In genomic region chr16:81444448-81445121, GRCh38 we compare ENCODE assay signal across 8 cellular contexts. TPM values are rescaled to one million over a fixed set of nuclear protein-coding genes. Genes with fewer than 3 reads are reported as not detected.
DNase-seq lines count a peak whose midpoint lies in the region; ATAC-seq, FAIRE-seq and TF ChIP-seq lines count a peak whose summit lies in the region.

CMIP (plus strand) TSS chr16:81444808.

- H3K4me1 ChIP-seq in foreskin keratinocyte (peaks cover 16% of the 10 kb centered on the region), neural progenitor cell (peaks cover 25% of the 10 kb centered on the region)

- H3K27me3 Mint-ChIP-seq in neural progenitor cell (ENCODE audit: insufficient read depth, low read depth) = peaks cover 9% of the 10 kb centered on the region

- ATAC-seq in foreskin keratinocyte = peak; percentile 79

- H2AFZ ChIP-seq in neural progenitor cell (replicated peaks) = peak within 1 kb of the TSS; percentile 70

- no peaks in the 10 kb centered on the region for H3K9me3 Mint-ChIP-seq in neural progenitor cell

- H4K20me1 ChIP-seq in neural progenitor cell (ENCODE audit: low read depth) = peaks cover 36% of the 10 kb centered on the region

- peak; percentile 80 for FAIRE-seq in HTR-8/SVneo (lab: Jason Lieb, UNC)

- peak within 1 kb of the TSS; percentile 98 for H3K27ac Mint-ChIP-seq in neural progenitor cell

- no peaks in the 10 kb centered on the region for H3K36me3 ChIP-seq in neural progenitor cell

- DNase-seq in D341Med (ENCODE audit: low spot score) (peak; percentile 97), GM20000 (ENCODE audit: low spot score) (peak; percentile 99), HTR-8/SVneo (ENCODE audit: insufficient read length, low spot score) (peak; percentile 89), SK-MEL-5 (ENCODE audit: low read depth, low spot score) (peak; percentile 57), foreskin keratinocyte (peak in 1 of 2 donors; percentile 32), neural progenitor cell (ENCODE audit: low spot score) (peak; percentile 93), stromal cell of bone marrow (ENCODE audit: low read depth) (peak; percentile 55)
- DNase-seq in activated naive CD4-positive, alpha-beta T cell (lab: John Stamatoyannopoulos, UW) = peak in 3 of 4 experiments; percentile 23 to 72 (median 56)

- H3K79me2 ChIP-seq in neural progenitor cell (ENCODE audit: low read depth) = peaks cover 46% of the 10 kb centered on the region

- H3K27ac ChIP-seq in foreskin keratinocyte (peak within 1 kb of the TSS; percentile 97), neural progenitor cell (no peak within 1 kb of the TSS)

- H3K9ac ChIP-seq in neural progenitor cell = peak within 1 kb of the TSS; percentile 54

- H3K36me3 Mint-ChIP-seq in neural progenitor cell = peaks cover 2% of the 10 kb centered on the region

- H3K4me3 Mint-ChIP-seq in neural progenitor cell = peak within 1 kb of the TSS; percentile 92

- H3K4me3 ChIP-seq in neural progenitor cell = peak within 1 kb of the TSS; percentile 74

- peak within 1 kb of the TSS; percentile 97 for H3K4me2 ChIP-seq in neural progenitor cell

- no peak for TF ChIP-seq CTCF in GM20000 (IDR thresholded peaks at IDR 0.05; ENCODE audit: extremely low read depth, missing control alignments)
- TF ChIP-seq CTCF in foreskin keratinocyte (conservative IDR thresholded peaks at IDR 0.05) = no peak
- TF ChIP-seq CTCF in neural progenitor cell (IDR thresholded peaks at IDR 0.05) = no peak

- H3K27me3 ChIP-seq in foreskin keratinocyte (peaks cover 10% of the 10 kb centered on the region), neural progenitor cell (peaks cover 29% of the 10 kb centered on the region)

- H3F3A ChIP-seq in neural progenitor cell (ENCODE audit: low read depth) = peaks cover 31% of the 10 kb centered on the region

- no peaks in the 10 kb centered on the region for H3K9me3 ChIP-seq in neural progenitor cell (ENCODE audit: low read depth)

- H3K4me1 Mint-ChIP-seq in neural progenitor cell = peaks cover 45% of the 10 kb centered on the region

- in situ Hi-C loops in SK-MEL-5 (cut with HindIII; ENCODE audit: low pct_unique_long_range_greater_than_20kb, low sequenced_read_pairs) = no loop called here

RNA-seq across cellular contexts. Expression of gene CMIP, which starts in this region (rescaled TPM):
- total RNA-seq in SK-MEL-5 (2014; rRNA removed; shearing (Covaris generic)) = 2.0 and 3.6 TPM in 2 replicates
- 16.7 and 26.8 TPM in 2 replicates for polyA plus RNA-seq in SK-MEL-5 (2015; cell fraction: cytosol; rRNA removed)
- polyA plus RNA-seq in SK-MEL-5 (2015; cell fraction: nucleus; rRNA removed) = 12.4 and 13.2 TPM in 2 replicates
- total RNA-seq in foreskin keratinocyte (28.0 and 28.9 TPM in 2 replicates), neural progenitor cell (ENCODE audit: low replicate concordance) (6.6 and 12.5 TPM in 2 replicates)
- 12.9 and 15.3 TPM in 2 replicates for polyA plus RNA-seq in foreskin keratinocyte
